ENCODE assay signal across 1 cellular context in the genomic region with DNA sequence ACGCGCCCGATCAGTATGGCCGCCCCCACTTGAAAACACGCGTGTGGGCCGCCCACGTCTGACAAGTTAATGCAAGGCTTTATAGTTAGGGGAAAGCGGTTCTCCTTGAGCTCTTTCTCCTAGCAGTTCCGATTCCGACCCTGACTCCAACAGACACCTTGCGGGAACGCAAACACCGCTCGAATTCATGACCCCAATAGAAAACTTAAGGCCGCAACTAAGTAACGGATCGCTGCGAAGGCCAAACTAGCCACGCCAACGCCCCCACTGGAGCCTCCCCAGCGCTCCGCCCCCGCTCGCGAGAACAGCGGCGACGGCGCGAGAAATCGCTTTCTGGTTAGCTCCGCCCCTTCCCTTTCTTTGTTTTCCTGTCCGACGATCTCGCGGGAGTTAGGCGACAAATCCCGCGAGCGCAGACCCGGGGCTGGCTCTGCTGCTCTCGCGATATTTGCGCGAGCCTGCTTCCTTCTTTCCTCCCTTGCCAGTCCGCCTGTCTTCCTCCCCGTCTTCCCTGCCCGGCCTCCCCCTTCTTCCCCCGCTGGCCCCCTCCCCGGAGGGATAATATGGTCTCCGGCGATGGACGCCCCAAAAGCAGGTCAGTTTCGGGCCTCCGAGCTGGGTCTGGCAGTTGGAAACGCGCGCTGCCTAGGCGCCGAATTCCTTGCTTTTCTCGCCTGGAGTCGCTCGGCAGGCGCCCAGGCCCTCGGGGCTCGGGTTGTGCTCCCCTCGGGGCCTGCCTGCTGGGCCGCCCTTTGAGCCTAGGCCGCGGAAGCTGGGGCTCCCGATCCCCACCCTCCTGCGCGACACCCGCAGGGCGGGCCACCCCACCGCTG.
TF ChIP-seq lines count a peak whose summit lies in the region.

Gene IREB2 (plus strand): TSS at position 455 of the 833 bp plus-strand sequence. CDS start 122 bp downstream, at position 577.

TF ChIP-seq in K562, 482 proteins besides CTCF, POLR2A, EP300 and RAD21 (continued from another document and continues in another):
- TF ChIP-seq USF2 (CRISPR knock-in tag; IDR thresholded peaks at IDR 0.05): no peak
- TF ChIP-seq PHF20 (IDR thresholded peaks at IDR 0.05; ENCODE audit: partially characterized antibody): peak; percentile 85
- TF ChIP-seq, protein P1, sequence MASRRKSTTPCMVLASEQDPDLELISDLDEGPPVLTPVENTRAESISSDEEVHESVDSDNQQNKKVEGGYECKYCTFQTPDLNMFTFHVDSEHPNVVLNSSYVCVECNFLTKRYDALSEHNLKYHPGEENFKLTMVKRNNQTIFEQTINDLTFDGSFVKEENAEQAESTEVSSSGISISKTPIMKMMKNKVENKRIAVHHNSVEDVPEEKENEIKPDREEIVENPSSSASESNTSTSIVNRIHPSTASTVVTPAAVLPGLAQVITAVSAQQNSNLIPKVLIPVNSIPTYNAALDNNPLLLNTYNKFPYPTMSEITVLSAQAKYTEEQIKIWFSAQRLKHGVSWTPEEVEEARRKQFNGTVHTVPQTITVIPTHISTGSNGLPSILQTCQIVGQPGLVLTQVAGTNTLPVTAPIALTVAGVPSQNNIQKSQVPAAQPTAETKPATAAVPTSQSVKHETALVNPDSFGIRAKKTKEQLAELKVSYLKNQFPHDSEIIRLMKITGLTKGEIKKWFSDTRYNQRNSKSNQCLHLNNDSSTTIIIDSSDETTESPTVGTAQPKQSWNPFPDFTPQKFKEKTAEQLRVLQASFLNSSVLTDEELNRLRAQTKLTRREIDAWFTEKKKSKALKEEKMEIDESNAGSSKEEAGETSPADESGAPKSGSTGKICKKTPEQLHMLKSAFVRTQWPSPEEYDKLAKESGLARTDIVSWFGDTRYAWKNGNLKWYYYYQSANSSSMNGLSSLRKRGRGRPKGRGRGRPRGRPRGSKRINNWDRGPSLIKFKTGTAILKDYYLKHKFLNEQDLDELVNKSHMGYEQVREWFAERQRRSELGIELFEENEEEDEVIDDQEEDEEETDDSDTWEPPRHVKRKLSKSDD (conservative IDR thresholded peaks at IDR 0.05; ENCODE audit: low read length): peak; percentile 98
- TF ChIP-seq NKRF (IDR thresholded peaks at IDR 0.05; ENCODE audit: borderline replicate concordance): peak; percentile 100
- peak; percentile 98 for TF ChIP-seq RBM25 (IDR thresholded peaks at IDR 0.05; ENCODE audit: low read depth, low read length, severe bottlenecking)
- TF ChIP-seq ZFX (CRISPR knock-in tag; IDR thresholded peaks at IDR 0.05): peak; percentile 99
- TF ChIP-seq, protein P2, sequence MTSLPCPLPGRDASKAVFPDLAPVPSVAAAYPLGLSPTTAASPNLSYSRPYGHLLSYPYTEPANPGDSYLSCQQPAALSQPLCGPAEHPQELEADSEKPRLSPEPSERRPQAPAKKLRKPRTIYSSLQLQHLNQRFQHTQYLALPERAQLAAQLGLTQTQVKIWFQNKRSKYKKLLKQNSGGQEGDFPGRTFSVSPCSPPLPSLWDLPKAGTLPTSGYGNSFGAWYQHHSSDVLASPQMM (CRISPR knock-in tag; IDR thresholded peaks at IDR 0.05): no peak
- TF ChIP-seq MXI1 (IDR thresholded peaks at IDR 0.05; ENCODE audit: low read depth, low read length): peak; percentile 95
- TF ChIP-seq ETS1 (conservative IDR thresholded peaks at IDR 0.05; ENCODE audit: control insufficient read depth, low read depth, low read length): 0 out of 2 replicates have a peak, but pooled peaks have one; percentile 15
- peak; percentile 28; the same call in 1 of the 2 replicates for TF ChIP-seq ETV5 (CRISPR knock-in tag; IDR thresholded peaks at IDR 0.05; ENCODE audit: low read depth)
- TF ChIP-seq SRF (CRISPR knock-in tag; IDR thresholded peaks at IDR 0.05): no peak; a peak in 1 of 4 replicates
- TF ChIP-seq SNAPC5 (CRISPR knock-in tag; IDR thresholded peaks at IDR 0.05): no peak
- TF ChIP-seq SAFB (IDR thresholded peaks at IDR 0.05; ENCODE audit: borderline replicate concordance, low read depth, low read length): peak; percentile 84
- no peak for TF ChIP-seq CBX8 (IDR thresholded peaks at IDR 0.05; ENCODE audit: borderline replicate concordance, extremely low read depth, low read depth, low read length, poor library complexity, severe bottlenecking)
- no peak for TF ChIP-seq DNMT1 (IDR thresholded peaks at IDR 0.05)
- TF ChIP-seq ZBTB11 (CRISPR knock-in tag; IDR thresholded peaks at IDR 0.05): peak in 1 of 3 experiments; percentile 75; a peak in 2 of 6 replicates
- no peak for TF ChIP-seq RBM14 (IDR thresholded peaks at IDR 0.05; ENCODE audit: borderline replicate concordance, insufficient read depth, low read depth, low read length)
- TF ChIP-seq, protein P3, sequence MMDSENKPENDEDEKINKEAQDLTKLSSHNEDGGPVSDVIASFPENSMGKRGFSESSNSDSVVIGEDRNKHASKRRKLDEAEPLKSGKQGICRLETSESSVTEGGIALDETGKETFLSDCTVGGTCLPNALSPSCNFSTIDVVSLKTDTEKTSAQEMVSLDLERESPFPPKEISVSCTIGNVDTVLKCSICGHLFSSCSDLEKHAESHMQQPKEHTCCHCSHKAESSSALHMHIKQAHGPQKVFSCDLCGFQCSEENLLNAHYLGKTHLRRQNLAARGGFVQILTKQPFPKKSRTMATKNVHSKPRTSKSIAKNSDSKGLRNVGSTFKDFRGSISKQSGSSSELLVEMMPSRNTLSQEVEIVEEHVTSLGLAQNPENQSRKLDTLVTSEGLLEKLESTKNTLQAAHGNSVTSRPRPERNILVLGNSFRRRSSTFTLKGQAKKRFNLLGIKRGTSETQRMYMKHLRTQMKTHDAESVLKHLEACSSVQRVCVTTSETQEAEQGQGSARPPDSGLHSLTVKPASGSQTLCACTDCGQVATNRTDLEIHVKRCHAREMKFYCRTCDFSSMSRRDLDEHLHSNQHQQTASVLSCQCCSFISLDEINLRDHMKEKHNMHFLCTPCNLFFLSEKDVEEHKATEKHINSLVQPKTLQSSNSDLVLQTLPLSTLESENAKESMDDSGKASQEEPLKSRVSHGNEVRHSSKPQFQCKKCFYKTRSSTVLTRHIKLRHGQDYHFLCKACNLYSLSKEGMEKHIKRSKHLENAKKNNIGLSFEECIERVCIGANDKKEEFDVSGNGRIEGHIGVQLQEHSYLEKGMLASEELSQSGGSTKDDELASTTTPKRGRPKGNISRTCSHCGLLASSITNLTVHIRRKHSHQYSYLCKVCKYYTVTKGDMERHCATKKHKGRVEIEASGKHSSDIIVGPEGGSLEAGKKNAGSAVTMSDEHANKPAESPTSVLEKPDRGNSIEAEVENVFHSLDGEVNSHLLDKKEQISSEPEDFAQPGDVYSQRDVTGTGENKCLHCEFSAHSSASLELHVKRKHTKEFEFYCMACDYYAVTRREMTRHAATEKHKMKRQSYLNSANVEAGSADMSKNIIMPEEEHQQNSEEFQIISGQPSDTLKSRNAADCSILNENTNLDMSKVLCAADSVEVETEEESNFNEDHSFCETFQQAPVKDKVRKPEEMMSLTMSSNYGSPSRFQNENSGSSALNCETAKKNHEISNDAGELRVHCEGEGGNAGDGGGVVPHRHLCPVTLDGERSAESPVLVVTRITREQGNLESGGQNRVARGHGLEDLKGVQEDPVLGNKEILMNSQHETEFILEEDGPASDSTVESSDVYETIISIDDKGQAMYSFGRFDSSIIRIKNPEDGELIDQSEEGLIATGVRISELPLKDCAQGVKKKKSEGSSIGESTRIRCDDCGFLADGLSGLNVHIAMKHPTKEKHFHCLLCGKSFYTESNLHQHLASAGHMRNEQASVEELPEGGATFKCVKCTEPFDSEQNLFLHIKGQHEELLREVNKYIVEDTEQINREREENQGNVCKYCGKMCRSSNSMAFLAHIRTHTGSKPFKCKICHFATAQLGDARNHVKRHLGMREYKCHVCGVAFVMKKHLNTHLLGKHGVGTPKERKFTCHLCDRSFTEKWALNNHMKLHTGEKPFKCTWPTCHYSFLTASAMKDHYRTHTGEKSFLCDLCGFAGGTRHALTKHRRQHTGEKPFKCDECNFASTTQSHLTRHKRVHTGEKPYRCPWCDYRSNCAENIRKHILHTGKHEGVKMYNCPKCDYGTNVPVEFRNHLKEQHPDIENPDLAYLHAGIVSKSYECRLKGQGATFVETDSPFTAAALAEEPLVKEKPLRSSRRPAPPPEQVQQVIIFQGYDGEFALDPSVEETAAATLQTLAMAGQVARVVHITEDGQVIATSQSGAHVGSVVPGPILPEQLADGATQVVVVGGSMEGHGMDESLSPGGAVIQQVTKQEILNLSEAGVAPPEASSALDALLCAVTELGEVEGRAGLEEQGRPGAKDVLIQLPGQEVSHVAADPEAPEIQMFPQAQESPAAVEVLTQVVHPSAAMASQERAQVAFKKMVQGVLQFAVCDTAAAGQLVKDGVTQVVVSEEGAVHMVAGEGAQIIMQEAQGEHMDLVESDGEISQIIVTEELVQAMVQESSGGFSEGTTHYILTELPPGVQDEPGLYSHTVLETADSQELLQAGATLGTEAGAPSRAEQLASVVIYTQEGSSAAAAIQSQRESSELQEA (IDR thresholded peaks at IDR 0.05; ENCODE audit: low read depth): peak; percentile 98
- 0 out of 2 replicates have a peak, but pooled peaks have one; percentile 14 for TF ChIP-seq MYNN (IDR thresholded peaks at IDR 0.05)
- peak; percentile 51; the same call in 1 of the 2 replicates for TF ChIP-seq MYNN (CRISPR knock-in tag; IDR thresholded peaks at IDR 0.05)
- TF ChIP-seq EGR1 (conservative IDR thresholded peaks at IDR 0.05): peak; percentile 98
- TF ChIP-seq POLR2G (IDR thresholded peaks at IDR 0.05; ENCODE audit: low read depth, low read length): peak; percentile 87
- TF ChIP-seq, protein P4, sequence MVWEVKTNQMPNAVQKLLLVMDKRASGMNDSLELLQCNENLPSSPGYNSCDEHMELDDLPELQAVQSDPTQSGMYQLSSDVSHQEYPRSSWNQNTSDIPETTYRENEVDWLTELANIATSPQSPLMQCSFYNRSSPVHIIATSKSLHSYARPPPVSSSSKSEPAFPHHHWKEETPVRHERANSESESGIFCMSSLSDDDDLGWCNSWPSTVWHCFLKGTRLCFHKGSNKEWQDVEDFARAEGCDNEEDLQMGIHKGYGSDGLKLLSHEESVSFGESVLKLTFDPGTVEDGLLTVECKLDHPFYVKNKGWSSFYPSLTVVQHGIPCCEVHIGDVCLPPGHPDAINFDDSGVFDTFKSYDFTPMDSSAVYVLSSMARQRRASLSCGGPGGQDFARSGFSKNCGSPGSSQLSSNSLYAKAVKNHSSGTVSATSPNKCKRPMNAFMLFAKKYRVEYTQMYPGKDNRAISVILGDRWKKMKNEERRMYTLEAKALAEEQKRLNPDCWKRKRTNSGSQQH (CRISPR knock-in tag; IDR thresholded peaks at IDR 0.05): 0 out of 2 replicates have a peak, but pooled peaks have one; percentile 96
- TF ChIP-seq WHSC1 (IDR thresholded peaks at IDR 0.05; ENCODE audit: low read length): no peak
- 0 out of 2 replicates have a peak, but pooled peaks have one; percentile 7 for TF ChIP-seq MYBL2 (IDR thresholded peaks at IDR 0.05; ENCODE audit: low read depth)
- no peak for TF ChIP-seq MYBL2 (CRISPR knock-in tag; IDR thresholded peaks at IDR 0.05; ENCODE audit: borderline replicate concordance)
- peak; percentile 42; the same call in 1 of the 2 replicates for TF ChIP-seq STAG1 (CRISPR knock-in tag; IDR thresholded peaks at IDR 0.05; ENCODE audit: borderline replicate concordance)
